In the genomic region with DNA sequence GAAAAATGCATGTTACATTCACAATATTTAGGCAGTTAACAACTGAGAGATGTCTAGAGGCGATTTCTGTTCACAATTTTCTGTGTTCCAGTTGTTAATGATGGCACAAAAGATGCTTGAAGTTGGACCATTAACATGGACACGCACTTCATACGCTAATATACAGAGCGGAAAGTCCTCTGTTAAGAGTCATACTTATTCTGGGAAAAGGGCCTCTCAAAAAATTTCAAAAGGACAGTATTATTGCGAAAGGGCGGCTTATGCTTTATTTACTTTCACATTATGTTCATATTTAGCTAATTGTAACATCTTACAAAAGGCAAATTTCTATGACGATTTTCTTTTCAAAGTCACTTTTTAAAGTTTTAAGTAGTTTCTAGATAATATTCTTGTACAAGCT, we compare ENCODE assay signal across 29 cellular contexts.
DNase-seq lines count a peak whose midpoint lies in the region; ATAC-seq and TF ChIP-seq lines count a peak whose summit lies in the region.
"Had no signal": no experiment of that assay in that cellular context is flagged by ENCODE, and none has a peak within 500 bp of the region (broad histone marks: within the 10 kb centered on the region; RNA-seq: fewer than 3 reads in every experiment).

No MANE protein-coding gene starts in this region.

- no peaks in the 10 kb centered on the region for H3K36me3 ChIP-seq in RWPE2 (ENCODE audit: low read depth)
- H3K36me3 ChIP-seq: BE2C, tibial nerve had no signal

- H3K4me1 ChIP-seq in RWPE2 (ENCODE audit: insufficient read depth, poor library complexity, severe bottlenecking) = peaks cover 31% of the 10 kb centered on the region
- H3K4me1 ChIP-seq: psoas muscle, tibial nerve had no signal

- no peaks in the 10 kb centered on the region for H3K9me3 Mint-ChIP-seq in activated T-cell treated with anti-CD3 and anti-CD28 coated beads, Interleukin-2, amount 50 U/mL, for 4 hours
- H3K9me3 Mint-ChIP-seq: activated CD4-positive, alpha-beta memory T cell treated with anti-CD3 and anti-CD28 coated beads, Interleukin-2, amount 10 ng/mL, durations not matched to agents 7 days and 5 days; activated naive CD4-positive, alpha-beta T cell treated with anti-CD3 and anti-CD28 coated beads, Interleukin-2, amount 50 U/mL, for 72 hours; activated T-helper 2 cell treated with anti-CD3 and anti-CD28 coated beads, Interferon-gamma antibody, Interleukin-2, Interleukin-4, amounts not matched to agents 10 μg/mL and 5 μg/mL and 100 μg/mL, durations not matched to agents 14 hours and 24 hours and 36 hours; nephron had no signal

- peak; percentile 41; the same call in 1 of the 3 replicates for ATAC-seq in RWPE2 (ENCODE audit: low read depth)
- ATAC-seq in activated T-cell treated with anti-CD3 and anti-CD28 coated beads, Interleukin-2, amount 50 U/mL, for 4 hours = no peak
- ATAC-seq: activated naive CD4-positive, alpha-beta T cell treated with anti-CD3 and anti-CD28 coated beads, Interleukin-2, amount 50 U/mL, for 72 hours; psoas muscle; Right ventricle myocardium inferior; sciatic nerve; SK-N-SH treated with all-trans-retinoic acid at 6 μM for 48 hours had no signal

- H3K27me3 ChIP-seq in RWPE2 (ENCODE audit: insufficient read depth, poor library complexity, severe bottlenecking) = no peaks in the 10 kb centered on the region
- H3K27me3 ChIP-seq: BE2C, hepatocyte, tibial nerve had no signal

- H3K36me3 Mint-ChIP-seq in activated T-cell treated with anti-CD3 and anti-CD28 coated beads, Interleukin-2, amount 50 U/mL, for 4 hours (ENCODE audit: insufficient read depth) = no peaks in the 10 kb centered on the region
- H3K36me3 Mint-ChIP-seq: activated naive CD4-positive, alpha-beta T cell treated with anti-CD3 and anti-CD28 coated beads, Interleukin-2, amount 50 U/mL, for 72 hours; CD8-positive, alpha-beta memory T cell; IgD-negative memory B cell had no signal

- H3K27me3 Mint-ChIP-seq in activated T-cell treated with anti-CD3 and anti-CD28 coated beads, Interleukin-2, amount 50 U/mL, for 4 hours (ENCODE audit: low read depth) = peaks cover 2% of the 10 kb centered on the region
- H3K27me3 Mint-ChIP-seq: IgD-negative memory B cell had no signal

- H3K27ac ChIP-seq in RWPE2 (ENCODE audit: poor library complexity, severe bottlenecking) = peak overlapping the region; percentile 68
- H3K27ac ChIP-seq: 22Rv1, epithelial cell of prostate, hepatocyte, PC-9, psoas muscle, tibial nerve had no signal

- DNase-seq in DMS79 (lab: John Stamatoyannopoulos, UW) (peak; percentile 7), DMS79 treated with DMSO at 0.1 percent for 48 hours (lab: John Stamatoyannopoulos, UW) (no peak), RWPE2 (ENCODE audit: low spot score) (no peak), fibroblast of villous mesenchyme (ENCODE audit: low read depth) (peak; percentile 69), SIG-M5 treated with dmso at 0.1 percent for 504 hours (lab: John Stamatoyannopoulos, UW; ENCODE audit: unreplicated experiment) (no peak), hepatic stellate cell (ENCODE audit: low spot score) (no peak), Ammon's horn (ENCODE audit: low spot score) (no peak)
- no peak for DNase-seq in activated T-cell treated with anti-CD3 and anti-CD28 coated beads, Interleukin-2, amount 50 U/mL, for 4 hours
- DNase-seq: activated CD4-positive, alpha-beta memory T cell treated with anti-CD3 and anti-CD28 coated beads, Interleukin-2, amount 10 ng/mL, durations not matched to agents 7 days and 5 days; BE2C; CD8-positive, alpha-beta memory T cell; GF-D8; NCI-H146; NCI-H226; NCI-H526 treated with DMSO at 0.1 percent for 48 hours; PC-9; psoas muscle; stimulated activated CD4-positive, alpha-beta T cell treated with anti-CD3 and anti-CD28 coated beads, Interleukin-4, amount 100 ng/mL, for 24 hours had no signal

- no peaks in the 10 kb centered on the region for H3K9me3 ChIP-seq in RWPE2 (ENCODE audit: severe bottlenecking)
- H3K9me3 ChIP-seq: BE2C, psoas muscle, tibial nerve had no signal

- H3K4me3 ChIP-seq in RWPE2 (ENCODE audit: severe bottlenecking) = no peak overlapping the region
- H3K4me3 ChIP-seq in fibroblast of villous mesenchyme (ENCODE audit: low read depth, low read length) = no peak overlapping the region
- H3K4me3 ChIP-seq: hepatocyte, PC-9, psoas muscle, tibial nerve had no signal

- TF ChIP-seq CTCF in RWPE2 (IDR thresholded peaks at IDR 0.05; ENCODE audit: poor library complexity, severe bottlenecking) (no peak), fibroblast of villous mesenchyme (IDR thresholded peaks at IDR 0.05; ENCODE audit: insufficient read depth, low read depth, low read length) (no peak)

- H3K4me1 Mint-ChIP-seq in activated T-cell treated with anti-CD3 and anti-CD28 coated beads, Interleukin-2, amount 50 U/mL, for 4 hours (ENCODE audit: low read depth) = no peaks in the 10 kb centered on the region
- H3K4me1 Mint-ChIP-seq: activated CD4-positive, alpha-beta memory T cell treated with anti-CD3 and anti-CD28 coated beads, Interleukin-2, amount 10 ng/mL, durations not matched to agents 7 days and 5 days; CD8-positive, alpha-beta memory T cell; IgD-negative memory B cell; nephron had no signal

- H3K4me3 Mint-ChIP-seq in activated T-cell treated with anti-CD3 and anti-CD28 coated beads, Interleukin-2, amount 50 U/mL, for 4 hours = no peak overlapping the region
- H3K4me3 Mint-ChIP-seq: activated CD4-positive, alpha-beta memory T cell treated with anti-CD3 and anti-CD28 coated beads, Interleukin-2, amount 10 ng/mL, durations not matched to agents 7 days and 5 days; CD8-positive, alpha-beta memory T cell; IgD-negative memory B cell; nephron had no signal

Comparison
In these comparisons a context has a peak if more than half of its experiments do, and no peak if none do; other contexts are left out.
1. DNase-seq: peak in DMS79 (single experiment) and fibroblast of villous mesenchyme (single experiment); none in DMS79 treated with DMSO at 0.1 percent for 48 hours (single experiment), RWPE2 (single experiment), SIG-M5 treated with dmso at 0.1 percent for 504 hours (single experiment), hepatic stellate cell (single experiment), activated T-cell treated with anti-CD3 and anti-CD28 coated beads, Interleukin-2, amount 50 U/mL, for 4 hours (single experiment) and Ammon's horn (single experiment).